In genomic region chr2:74500578-74500946, GRCh38 we compare ENCODE assay signal across 22 cellular contexts. TPM values are rescaled to one million over a fixed set of nuclear protein-coding genes. Genes with fewer than 3 reads are reported as not detected.
A peak's percentile ranks its signal among the peaks of the same experiment; 100 is the strongest.
DNase-seq lines count a peak whose midpoint lies in the region; ATAC-seq, FAIRE-seq and TF ChIP-seq lines count a peak whose summit lies in the region.
"Had no signal": no experiment of that assay in that cellular context is flagged by ENCODE, and none has a peak within 500 bp of the region (broad histone marks: within the 10 kb centered on the region; RNA-seq: fewer than 3 reads in every experiment).

No MANE protein-coding gene starts in this region.

- H3K23ac ChIP-seq in H1 (ENCODE audit: insufficient read length) (no peak overlapping the region), mesendoderm (ENCODE audit: low read length) (no peak overlapping the region)

- no peak overlapping the region for H3K14ac ChIP-seq in H1 (ENCODE audit: insufficient read length)

- intact Hi-C loops in Caco-2 (cut with micrococcal nuclease; ENCODE audit: unreplicated experiment) (no loop called here), heart left ventricle (cut with DNase I) (loop anchor here in 4 of 10 donors (5.0 kb wide), 3 partner anchors 77 to 87 kb away; no protein-coding TSS in a partner anchor)

- H3K4ac ChIP-seq in H1 (replicated peaks; ENCODE audit: insufficient read length, low read depth, low read length), result no peak overlapping the region
- no peak overlapping the region for H3K4ac ChIP-seq in mesendoderm (ENCODE audit: low read depth, low read length)

- H3K79me2 ChIP-seq in H1 (ENCODE audit: control insufficient read depth in 1 of 2, insufficient read depth in 2 of 2, low read length in 2 of 2), result no peaks in the 10 kb centered on the region
- no peaks in the 10 kb centered on the region for H3K79me2 ChIP-seq in mesendoderm (ENCODE audit: control insufficient read depth, insufficient read depth, low read length)

- no peak overlapping the region for H4K91ac ChIP-seq in H1 (replicated peaks; ENCODE audit: insufficient read length, low read length)

- TF ChIP-seq EP300 in H1 (IDR thresholded peaks at IDR 0.05; ENCODE audit: borderline replicate concordance in 1 of 2, low read depth in 2 of 2, low read length in 2 of 2), result no peak

- H3K23me2 ChIP-seq in H1 (ENCODE audit: low read depth, low read length), result peaks cover 35% of the 10 kb centered on the region; the same call in 1 of the 2 replicates

- H3K4me1 ChIP-seq in Caco-2 (peaks cover 50% of the 10 kb centered on the region), H1 (replicated peaks in 1 of 4; ENCODE audit: control insufficient read depth in 3 of 4, insufficient read depth in 4 of 4, low read length in 3 of 4) (peaks cover 7 to 59% (median 38%) of the 10 kb centered on the region in 4 experiments), mesendoderm (ENCODE audit: control insufficient read depth, low read depth, low read length) (peaks cover 3% of the 10 kb centered on the region), heart left ventricle (peaks cover 9 to 63% (median 46%) of the 10 kb centered on the region in 12 donors)

- H3K27me3 ChIP-seq in Caco-2 (replicated peaks; ENCODE audit: control insufficient read depth, insufficient read depth, low read length) (no peaks in the 10 kb centered on the region), H1 (replicated peaks in 1 of 4; ENCODE audit: control insufficient read depth in 3 of 4, extremely low read depth in 1 of 4, insufficient read depth in 3 of 4, low read length in 3 of 4) (peaks cover 82 to 100% (median 100%) of the 10 kb centered on the region in 4 experiments), mesendoderm (ENCODE audit: insufficient read depth, low read length, poor library complexity) (peaks cover 79% of the 10 kb centered on the region), heart left ventricle (peaks cover 21 to 65% (median 35%) of the 10 kb centered on the region in 9 donors)
- H3K27me3 ChIP-seq: BE2C, MG63 had no signal

- H2AK5ac ChIP-seq in H1 (ENCODE audit: low read depth, low read length) (no peak overlapping the region), mesendoderm (ENCODE audit: low read length) (no peak overlapping the region)

- H3K4me1 Mint-ChIP-seq in Caco-2 (ENCODE audit: low read depth, unreplicated experiment), result peaks cover 26% of the 10 kb centered on the region
- peaks cover 37% of the 10 kb centered on the region for H3K4me1 Mint-ChIP-seq in progenitor cell of endocrine pancreas (ENCODE audit: low read depth)

- no peak for FAIRE-seq in H1 (lab: Jason Lieb, UNC)
- FAIRE-seq: A549, GM12878, RCC 7860 had no signal

- H3K4me3 Mint-ChIP-seq in Caco-2 (ENCODE audit: unreplicated experiment), result peak overlapping the region; percentile 96
- H3K4me3 Mint-ChIP-seq in progenitor cell of endocrine pancreas (ENCODE audit: low read depth), result peak overlapping the region; percentile 89

- ATAC-seq in heart left ventricle (no peak), GM21717 (IDR thresholded peaks at IDR 0.05; ENCODE audit: unreplicated experiment) (no peak)
- ATAC-seq: A549, GM12878 had no signal

- H4K8ac ChIP-seq in H1 (ENCODE audit: extremely low read depth, insufficient read depth, low read length), result no peak overlapping the region
- H4K8ac ChIP-seq in mesendoderm (ENCODE audit: low read depth, low read length), result no peak overlapping the region

- H3K36me3 ChIP-seq in Caco-2 (ENCODE audit: control insufficient read depth, insufficient read depth, low read length), result peaks cover 3% of the 10 kb centered on the region; the same call in 1 of the 2 replicates
- peaks cover 0 to 5% (median 2%) of the 10 kb centered on the region in 4 experiments; a peak in 6 of 8 replicates for H3K36me3 ChIP-seq in H1 (ENCODE audit: control insufficient read depth in 2 of 4, insufficient read depth in 4 of 4, low read length in 3 of 4)
- no peaks in the 10 kb centered on the region for H3K36me3 ChIP-seq in mesendoderm (ENCODE audit: control insufficient read depth, insufficient read depth, low read length)
- H3K36me3 ChIP-seq in heart left ventricle, result peaks cover 0 to 13% (median 10%) of the 10 kb centered on the region in 9 donors

- H2BK120ac ChIP-seq in H1 (replicated peaks; ENCODE audit: low read depth, low read length) (no peak overlapping the region), mesendoderm (ENCODE audit: low read depth, low read length) (no peak overlapping the region)

- H3K9me3 ChIP-seq in Caco-2 (no peaks in the 10 kb centered on the region), H1 (ENCODE audit: insufficient read depth in 2 of 2, low read depth in 1 of 2, low read length in 1 of 2) (no peaks in the 10 kb centered on the region), heart left ventricle (no peaks in the 10 kb centered on the region)
- H3K9me3 ChIP-seq: A549, BE2C, MG63, SJSA1 had no signal

- H3K4me2 ChIP-seq in H1 (ENCODE audit: insufficient read depth in 1 of 2, low read depth in 2 of 2, low read length in 2 of 2) (peak overlapping the region in 1 of 2 experiments; percentile 78; a peak in 1 of 4 replicates), mesendoderm (ENCODE audit: low read length) (no peak overlapping the region)
- H3K4me2 ChIP-seq: A549 had no signal

- H3K4me3 ChIP-seq in Caco-2 (ENCODE audit: low read depth, low read length), result no peak overlapping the region
- 0 out of 8 replicates have a peak overlapping the region, but pooled peaks of 1 of the 4 experiments have one; percentile 57 for H3K4me3 ChIP-seq in H1 (ENCODE audit: extremely low read depth in 1 of 4, insufficient read depth in 2 of 4, low read depth in 3 of 4, low read length in 4 of 4)
- no peak overlapping the region for H3K4me3 ChIP-seq in mesendoderm (ENCODE audit: low read length)
- no peak overlapping the region for H3K4me3 ChIP-seq in heart left ventricle
- H3K4me3 ChIP-seq: A549, GM12878, MG63, SJSA1 had no signal

- H4K20me1 ChIP-seq in H1 (replicated peaks in 1 of 2; ENCODE audit: control insufficient read depth in 1 of 2, insufficient read depth in 2 of 2, low read length in 2 of 2), result peaks cover 0 to 15% of the 10 kb centered on the region in 2 experiments

- H2BK20ac ChIP-seq in H1 (ENCODE audit: low read length), result no peak overlapping the region

- no peak overlapping the region for H3K27ac Mint-ChIP-seq in Caco-2 (ENCODE audit: unreplicated experiment)
- no peak overlapping the region for H3K27ac Mint-ChIP-seq in progenitor cell of endocrine pancreas

- CTCF ChIA-PET in Caco-2 (lab: Charles Lee), result interaction anchor here (0.7 kb wide), 1 partner anchor 35 kb away, joined by 3 read pairs; the partner anchor contains the start of gene MOGS
- CTCF ChIA-PET in H1 (lab: Charles Lee; ENCODE audit: partially characterized antibody), result interaction anchor here (0.7 to 5.1 kb wide), 15 partner anchors 9 to 91 kb away, joined by 3 to 24 read pairs (median 6); partner anchors contain the start of genes AUP1, CCDC142, HTRA2 and TLX2

- H3K27ac ChIP-seq in H1 (ENCODE audit: low read depth, low read length) (no peak overlapping the region), mesendoderm (ENCODE audit: low read depth, low read length) (no peak overlapping the region), heart left ventricle (no peak overlapping the region)
- H3K27ac ChIP-seq: A549, SJSA1 had no signal

- no peak for DNase-seq in Caco-2
- DNase-seq in H1 (ENCODE audit: low read depth in 1 of 2, low spot score in 2 of 2), result peak in 1 of 2 experiments; percentile 50
- DNase-seq in mesendoderm, result peak; percentile 36
- no peak for DNase-seq in progenitor cell of endocrine pancreas (ENCODE audit: low spot score, unreplicated experiment)
- DNase-seq in amniotic stem cell (lab: John Stamatoyannopoulos, UW), result no peak
- no peak for DNase-seq in heart left ventricle
- DNase-seq in COR-L47 (lab: John Stamatoyannopoulos, UW), result no peak
- DNase-seq: BE2C, DND-41, GOT3, MG63, NCI-H1417, NCI-H1694 treated with DMSO at 0.1 percent for 48 hours, NCI-H2081 treated with DMSO at 0.1 percent for 48 hours, NCI-H446, NCI-H526 had no signal

- H3K79me1 ChIP-seq in H1 (ENCODE audit: low read depth, low read length) (no peaks in the 10 kb centered on the region), mesendoderm (ENCODE audit: low read length) (no peaks in the 10 kb centered on the region)

- H2AFZ ChIP-seq in H1 (ENCODE audit: low read length), result no peak overlapping the region

- H2BK5ac ChIP-seq in H1 (ENCODE audit: low read depth, low read length) (no peak overlapping the region), mesendoderm (ENCODE audit: low read length) (no peak overlapping the region)

- TF ChIP-seq RAD21 in H1 (IDR thresholded peaks at IDR 0.05 in 1 of 2, conservative IDR thresholded peaks at IDR 0.05 in 1 of 2; ENCODE audit: low read depth in 2 of 2, low read length in 2 of 2), result no peak

- TF ChIP-seq POLR2A in H1 (IDR thresholded peaks at IDR 0.05; ENCODE audit: control extremely low read depth in 1 of 2, low read depth in 2 of 2, low read length in 2 of 2) (no peak), heart left ventricle (IDR thresholded peaks at IDR 0.05) (no peak)

- H3K36me3 Mint-ChIP-seq in Caco-2 (ENCODE audit: insufficient read depth, unreplicated experiment) (peaks cover 48% of the 10 kb centered on the region), progenitor cell of endocrine pancreas (ENCODE audit: insufficient read depth) (peaks cover 16% of the 10 kb centered on the region)

- H3K18ac ChIP-seq in H1 (ENCODE audit: extremely low read depth, low read length) (no peak overlapping the region), mesendoderm (ENCODE audit: low read length) (no peak overlapping the region)

- H3K56ac ChIP-seq in H1 (replicated peaks; ENCODE audit: insufficient read length, low read depth, low read length) (no peak overlapping the region), mesendoderm (ENCODE audit: low read length) (no peak overlapping the region)

- no peak overlapping the region for H3K9ac ChIP-seq in H1 (replicated peaks in 1 of 4; ENCODE audit: extremely low read depth in 1 of 4, low read depth in 3 of 4, low read length in 3 of 4)
- no peak overlapping the region for H3K9ac ChIP-seq in mesendoderm (ENCODE audit: low read length)

- no peak overlapping the region for H2BK12ac ChIP-seq in H1 (ENCODE audit: low read depth, low read length)

- no peak for TF ChIP-seq CTCF in Caco-2 (IDR thresholded peaks at IDR 0.05; ENCODE audit: insufficient read depth in 1 of 2, low read depth in 1 of 2, low read length in 1 of 2, severe bottlenecking in 1 of 2, unreplicated experiment in 1 of 2)
- TF ChIP-seq CTCF in H1 (IDR thresholded peaks at IDR 0.05; ENCODE audit: control extremely low read depth in 1 of 3, insufficient read depth in 1 of 3, low read depth in 1 of 3, low read length in 3 of 3), result no peak
- TF ChIP-seq CTCF in progenitor cell of endocrine pancreas (IDR thresholded peaks at IDR 0.05; ENCODE audit: unreplicated experiment), result no peak
- TF ChIP-seq CTCF in heart left ventricle (IDR thresholded peaks at IDR 0.05), result no peak

- H3K9me3 Mint-ChIP-seq in Caco-2 (ENCODE audit: unreplicated experiment) (no peaks in the 10 kb centered on the region), progenitor cell of endocrine pancreas (ENCODE audit: low read depth) (no peaks in the 10 kb centered on the region)

- no TSS peak for BruUV-seq in Caco-2 (replicated peaks; lab: Mats Ljungman, UMichigan)

- H4K5ac ChIP-seq in H1 (ENCODE audit: insufficient read length, low read depth, low read length) (no peak overlapping the region), mesendoderm (ENCODE audit: low read length) (no peak overlapping the region)

- H3K27me3 Mint-ChIP-seq in Caco-2 (ENCODE audit: insufficient read depth, unreplicated experiment) (no peaks in the 10 kb centered on the region), progenitor cell of endocrine pancreas (peaks cover 29% of the 10 kb centered on the region)

- POLR2A ChIA-PET in Caco-2 (lab: Charles Lee) (interaction anchor here (0.9 to 5.2 kb wide), 2 partner anchors 11 to 42 kb away, joined by 3 to 17 read pairs; partner anchors contain the start of gene WBP1), H1 (lab: Charles Lee; ENCODE audit: partially characterized antibody) (interaction anchor here (0.9 to 9.4 kb wide), 13 partner anchors 9 to 88 kb away, joined by 3 to 73 read pairs (median 3); partner anchors contain the start of genes AUP1, CCDC142, DQX1 and HTRA2)

- H2BK15ac ChIP-seq in H1 (ENCODE audit: low read length), result no peak overlapping the region
- H2BK15ac ChIP-seq in mesendoderm (replicated peaks; ENCODE audit: low read depth), result no peak overlapping the region

RNA-seq across cellular contexts. Expression of gene LBX2, which starts 1.2 kb away (rescaled TPM):
- total RNA-seq in Caco-2 (2022), result 11.1 and 11.4 TPM in 2 replicates
- 0.55 TPM in 1 of 2 replicates, not detected in the other for total RNA-seq in H1 (2021; fragmentation: NEBNext Ultra II Directional; extraction: Animal tissue kit (Norgen Biotek cat#: 25700))
- polyA plus RNA-seq in H1 (2011; rRNA removed), result 0.27 and 0.42 TPM in 2 replicates
- 2.0 TPM for polyA plus RNA-seq in H1 (2011; cell fraction: cytosol; rRNA removed)
- 0.30 TPM for polyA plus RNA-seq in H1 (2011; cell fraction: nucleus; rRNA removed)
- 0.25 to 0.66 TPM (median 0.43 TPM) in 4 replicates for polyA plus RNA-seq in H1 (2012, experiment 1 of 2)
- polyA plus RNA-seq in H1 (2012, experiment 2 of 2), result 0.35 TPM
- polyA plus RNA-seq in H1 (2013, experiment 1 of 2), result 0.20 TPM
- 0.17 TPM for polyA plus RNA-seq in H1 (2013, experiment 2 of 2)
- polyA minus RNA-seq in H1 (2011; rRNA and poly(A)+ RNA removed), result 0.13 TPM in 1 of 2 replicates, not detected in the other
- polyA minus RNA-seq in H1 (2011; cell fraction: cytosol; rRNA and poly(A)+ RNA removed), result not detected
- polyA minus RNA-seq in H1 (2011; cell fraction: nucleus; rRNA and poly(A)+ RNA removed), result 1.7 TPM
- not detected for polyA plus RNA-seq in mesendoderm (2013, experiment 1 of 2)
- polyA plus RNA-seq in mesendoderm (2013, experiment 2 of 2), result not detected
- 7.3 and 9.3 TPM in 2 replicates for total RNA-seq in progenitor cell of endocrine pancreas
- 1 to 10 TPM in 2 of 9 donors, under 1 TPM in 5, not detected in 2; 0.14 to 1.7 (median 0.72) TPM for total RNA-seq in heart left ventricle
- under 1 TPM; 0.27 to 0.67 TPM for polyA plus RNA-seq in heart left ventricle
- total RNA-seq: OCI-LY7 had no signal

RNA-seq across cellular contexts. Expression of gene PCGF1, which starts 6.9 kb away (rescaled TPM):
- total RNA-seq in Caco-2 (2022) (27.0 and 29.7 TPM in 2 replicates), progenitor cell of endocrine pancreas (23.3 and 24.4 TPM in 2 replicates), heart left ventricle (10 to 100 TPM; 10.6 to 22.3 (median 16.5) TPM)
- total RNA-seq in H1 (2021; fragmentation: NEBNext Ultra II Directional; extraction: Animal tissue kit (Norgen Biotek cat#: 25700)), result 10.0 and 13.8 TPM in 2 replicates
- polyA plus RNA-seq in H1 (2011; rRNA removed) (12.1 and 23.7 TPM in 2 replicates), heart left ventricle (10 to 100 TPM; 22.5 to 24.9 TPM)
- polyA plus RNA-seq in H1 (2011; cell fraction: cytosol; rRNA removed), result 15.4 TPM
- polyA plus RNA-seq in H1 (2011; cell fraction: nucleus; rRNA removed), result 13.2 TPM
- polyA plus RNA-seq in H1 (2012, experiment 1 of 2), result 9.2 to 15.1 TPM (median 14.9 TPM) in 4 replicates
- polyA plus RNA-seq in H1 (2012, experiment 2 of 2), result 10.1 TPM
- 10.7 TPM for polyA plus RNA-seq in H1 (2013, experiment 1 of 2)
- polyA plus RNA-seq in H1 (2013, experiment 2 of 2), result 8.6 TPM
- polyA minus RNA-seq in H1 (2011; rRNA and poly(A)+ RNA removed), result 17.4 and 23.0 TPM in 2 replicates
- polyA minus RNA-seq in H1 (2011; cell fraction: cytosol; rRNA and poly(A)+ RNA removed), result 11.3 TPM
- 14.3 TPM for polyA minus RNA-seq in H1 (2011; cell fraction: nucleus; rRNA and poly(A)+ RNA removed)
- 10.7 TPM for polyA plus RNA-seq in mesendoderm (2013, experiment 1 of 2)
- polyA plus RNA-seq in mesendoderm (2013, experiment 2 of 2), result 9.5 TPM

RNA-seq across cellular contexts. Expression of gene TLX2, which starts 13.7 kb away (rescaled TPM):
- 0.68 and 0.72 TPM in 2 replicates for total RNA-seq in Caco-2 (2022)
- 0.15 and 0.17 TPM in 2 replicates for total RNA-seq in H1 (2021; fragmentation: NEBNext Ultra II Directional; extraction: Animal tissue kit (Norgen Biotek cat#: 25700))
- 0.06 and 0.17 TPM in 2 replicates for polyA plus RNA-seq in H1 (2011; rRNA removed)
- 0.09 TPM for polyA plus RNA-seq in H1 (2011; cell fraction: cytosol; rRNA removed)
- polyA plus RNA-seq in H1 (2011; cell fraction: nucleus; rRNA removed), result 0.44 TPM
- 0.11 to 0.47 TPM (median 0.28 TPM) in 4 replicates for polyA plus RNA-seq in H1 (2012, experiment 1 of 2)
- not detected for polyA plus RNA-seq in H1 (2012, experiment 2 of 2)
- 0.06 TPM for polyA plus RNA-seq in H1 (2013, experiment 1 of 2)
- 0.06 TPM for polyA plus RNA-seq in H1 (2013, experiment 2 of 2)
- polyA minus RNA-seq in H1 (2011; rRNA and poly(A)+ RNA removed), result 0.12 TPM in 1 of 2 replicates, not detected in the other
- not detected for polyA minus RNA-seq in H1 (2011; cell fraction: cytosol; rRNA and poly(A)+ RNA removed)
- polyA minus RNA-seq in H1 (2011; cell fraction: nucleus; rRNA and poly(A)+ RNA removed), result 1.1 TPM
- 0.01 TPM for polyA plus RNA-seq in mesendoderm (2013, experiment 1 of 2)
- 0.06 TPM for polyA plus RNA-seq in mesendoderm (2013, experiment 2 of 2)
- total RNA-seq in progenitor cell of endocrine pancreas, result 0.33 TPM in 1 of 2 replicates, not detected in the other
- total RNA-seq in heart left ventricle, result not detected
- polyA plus RNA-seq in heart left ventricle, result not detected
- total RNA-seq: OCI-LY7, SJSA1 had no signal

RNA-seq across cellular contexts. Expression of gene TTC31, which starts 17.7 kb away (rescaled TPM):
- total RNA-seq in Caco-2 (2022), result 31.3 and 32.4 TPM in 2 replicates
- 27.4 and 28.8 TPM in 2 replicates for total RNA-seq in H1 (2021; fragmentation: NEBNext Ultra II Directional; extraction: Animal tissue kit (Norgen Biotek cat#: 25700))
- 29.9 and 36.1 TPM in 2 replicates for polyA plus RNA-seq in H1 (2011; rRNA removed)
- 29.6 TPM for polyA plus RNA-seq in H1 (2011; cell fraction: cytosol; rRNA removed)
- polyA plus RNA-seq in H1 (2011; cell fraction: nucleus; rRNA removed), result 91.5 TPM
- polyA plus RNA-seq in H1 (2012, experiment 1 of 2), result 20.1 to 25.2 TPM (median 23.8 TPM) in 4 replicates
- 18.1 TPM for polyA plus RNA-seq in H1 (2012, experiment 2 of 2)
- polyA plus RNA-seq in H1 (2013, experiment 1 of 2), result 17.3 TPM
- polyA plus RNA-seq in H1 (2013, experiment 2 of 2), result 17.2 TPM
- polyA minus RNA-seq in H1 (2011; rRNA and poly(A)+ RNA removed), result 22.5 and 28.6 TPM in 2 replicates
- 15.3 TPM for polyA minus RNA-seq in H1 (2011; cell fraction: cytosol; rRNA and poly(A)+ RNA removed)
- polyA minus RNA-seq in H1 (2011; cell fraction: nucleus; rRNA and poly(A)+ RNA removed), result 30.2 TPM
- 14.8 TPM for polyA plus RNA-seq in mesendoderm (2013, experiment 1 of 2)
- 14.5 TPM for polyA plus RNA-seq in mesendoderm (2013, experiment 2 of 2)
- total RNA-seq in progenitor cell of endocrine pancreas, result 32.2 and 34.8 TPM in 2 replicates
- 10 to 100 TPM in 4 of 9 donors, 1 to 10 TPM in 5; 7.1 to 14.2 (median 10.0) TPM for total RNA-seq in heart left ventricle
- polyA plus RNA-seq in heart left ventricle, result 10 to 100 TPM in 1 of 2 donors, 1 to 10 TPM in 1; 8.8 to 13.2 TPM

RNA-seq across cellular contexts. Expression of gene CCDC142, which starts 17.8 kb away (rescaled TPM):
- total RNA-seq in Caco-2 (2022), result 39.0 and 47.1 TPM in 2 replicates
- 10.7 and 12.1 TPM in 2 replicates for total RNA-seq in H1 (2021; fragmentation: NEBNext Ultra II Directional; extraction: Animal tissue kit (Norgen Biotek cat#: 25700))
- 6.0 and 6.7 TPM in 2 replicates for polyA plus RNA-seq in H1 (2011; rRNA removed)
- 5.9 TPM for polyA plus RNA-seq in H1 (2011; cell fraction: cytosol; rRNA removed)
- 20.6 TPM for polyA plus RNA-seq in H1 (2011; cell fraction: nucleus; rRNA removed)
- polyA plus RNA-seq in H1 (2012, experiment 1 of 2), result 5.5 to 8.1 TPM (median 6.8 TPM) in 4 replicates
- polyA plus RNA-seq in H1 (2012, experiment 2 of 2), result 4.4 TPM
- 5.4 TPM for polyA plus RNA-seq in H1 (2013, experiment 1 of 2)
- 3.8 TPM for polyA plus RNA-seq in H1 (2013, experiment 2 of 2)
- 20.4 and 22.4 TPM in 2 replicates for polyA minus RNA-seq in H1 (2011; rRNA and poly(A)+ RNA removed)
- 10.3 TPM for polyA minus RNA-seq in H1 (2011; cell fraction: cytosol; rRNA and poly(A)+ RNA removed)
- 30.3 TPM for polyA minus RNA-seq in H1 (2011; cell fraction: nucleus; rRNA and poly(A)+ RNA removed)
- polyA plus RNA-seq in mesendoderm (2013, experiment 1 of 2), result 2.9 TPM
- polyA plus RNA-seq in mesendoderm (2013, experiment 2 of 2), result 3.1 TPM
- total RNA-seq in progenitor cell of endocrine pancreas, result 39.9 and 42.0 TPM in 2 replicates
- 10 to 100 TPM in 1 of 9 donors, 1 to 10 TPM in 8; 4.4 to 13.4 (median 7.1) TPM for total RNA-seq in heart left ventricle
- 1 to 10 TPM; 5.8 to 6.4 TPM for polyA plus RNA-seq in heart left ventricle
